ENCODE assay signal across 7 cellular contexts in genomic region chrX:153320502-153321184, GRCh38. TPM values are rescaled to one million over a fixed set of nuclear protein-coding genes. Genes with fewer than 3 reads are reported as not detected.
"Had no signal": no experiment of that assay in that cellular context is flagged by ENCODE, and none has a peak within 500 bp of the region (broad histone marks: within the 10 kb centered on the region; RNA-seq: fewer than 3 reads in every experiment).

No MANE protein-coding gene starts in this region.

RNA-seq across cellular contexts. Expression of gene PNMA6F, which starts 0.9 kb away (rescaled TPM):
- total RNA-seq: activated CD8-positive, alpha-beta memory T cell treated with anti-CD3 and anti-CD28 coated beads, Interleukin-2, amount 10 ng/mL, durations not matched to agents 7 days and 5 days; activated T-helper 1 cell treated with anti-CD3 and anti-CD28 coated beads, Interleukin-12 subunit alpha, Interleukin-12 subunit beta, Interleukin-2, Interleukin-4 antibody, amounts not matched to agents 30 ng/mL and 10 ng/mL and 1 ng/mL, durations not matched to agents 14 hours and 24 hours and 36 hours; ascending aorta; body of pancreas; LHCN-M2; M059J; SJSA1 had no signal
